ENCODE assay signal across 11 cellular contexts in the genomic region with DNA sequence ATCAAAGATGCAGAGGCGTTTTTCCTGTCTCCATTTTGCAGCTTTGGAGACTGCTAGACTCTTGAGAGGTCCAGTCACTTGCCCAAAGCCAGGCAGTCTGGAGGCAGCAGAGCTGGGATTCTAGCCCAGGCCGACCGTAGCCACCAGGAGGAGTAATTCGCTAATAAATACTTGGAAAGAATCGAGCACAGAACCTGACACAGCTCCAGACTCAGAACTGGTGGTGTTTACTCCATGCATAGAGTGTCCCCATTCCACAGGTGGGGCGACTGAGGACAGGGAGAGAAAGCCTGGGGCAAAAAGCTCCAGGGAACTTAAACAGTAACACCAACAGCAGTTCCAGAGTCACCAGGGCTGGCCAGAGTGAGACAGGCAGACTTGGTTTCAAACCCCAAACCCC. TPM values are rescaled to one million over a fixed set of nuclear protein-coding genes. Genes with fewer than 3 reads are reported as not detected.
A peak's percentile ranks its signal among the peaks of the same experiment; 100 is the strongest.
DNase-seq lines count a peak whose midpoint lies in the region; ATAC-seq and TF ChIP-seq lines count a peak whose summit lies in the region.
"Had no signal": no experiment of that assay in that cellular context is flagged by ENCODE, and none has a peak within 500 bp of the region (broad histone marks: within the 10 kb centered on the region; RNA-seq: fewer than 3 reads in every experiment).

No MANE protein-coding gene starts in this region.

- TF ChIP-seq CTCF in astrocyte of the cerebellum (IDR thresholded peaks at IDR 0.05; ENCODE audit: low read depth, low read length, missing control alignments) (peak; percentile 52), vagina (IDR thresholded peaks at IDR 0.05) (no peak)

- in situ Hi-C loops in astrocyte of the cerebellum (cut with HindIII; ENCODE audit: low sequenced_read_pairs) = no loop called here

- no peak for ATAC-seq in activated naive CD8-positive, alpha-beta T cell treated with anti-CD3 and anti-CD28 coated beads, Interleukin-2, amount 50 U/mL, for 24 hours
- no peak for ATAC-seq in Right ventricle myocardium inferior
- ATAC-seq: lower lobe of right lung had no signal

- no peak overlapping the region for H3K27ac ChIP-seq in vagina
- H3K27ac ChIP-seq: lower lobe of right lung had no signal

- H3K4me1 Mint-ChIP-seq in activated naive CD8-positive, alpha-beta T cell treated with anti-CD3 and anti-CD28 coated beads, Interleukin-2, amount 50 U/mL, for 24 hours = no peaks in the 10 kb centered on the region
- H3K4me1 Mint-ChIP-seq: activated CD4-positive, alpha-beta T cell treated with anti-CD3 and anti-CD28 coated beads, Interleukin-2, amount 10 ng/mL, durations not matched to agents 24 days and 14 days had no signal

- no peaks in the 10 kb centered on the region for H3K36me3 Mint-ChIP-seq in activated naive CD8-positive, alpha-beta T cell treated with anti-CD3 and anti-CD28 coated beads, Interleukin-2, amount 50 U/mL, for 24 hours (ENCODE audit: low read depth)

- H3K4me1 ChIP-seq in vagina = no peaks in the 10 kb centered on the region
- H3K4me1 ChIP-seq: lower lobe of right lung had no signal

- H3K9me3 Mint-ChIP-seq in activated naive CD8-positive, alpha-beta T cell treated with anti-CD3 and anti-CD28 coated beads, Interleukin-2, amount 50 U/mL, for 24 hours = no peaks in the 10 kb centered on the region
- H3K9me3 Mint-ChIP-seq: activated CD4-positive, alpha-beta T cell treated with anti-CD3 and anti-CD28 coated beads, Interleukin-2, amount 10 ng/mL, durations not matched to agents 24 days and 14 days had no signal

- H3K4me3 ChIP-seq in astrocyte of the cerebellum (ENCODE audit: low read depth, low read length) (no peak overlapping the region), vagina (no peak overlapping the region)
- H3K4me3 ChIP-seq: lower lobe of right lung had no signal

- no peak overlapping the region for H3K4me3 Mint-ChIP-seq in activated naive CD8-positive, alpha-beta T cell treated with anti-CD3 and anti-CD28 coated beads, Interleukin-2, amount 50 U/mL, for 24 hours
- H3K4me3 Mint-ChIP-seq: activated CD4-positive, alpha-beta T cell treated with anti-CD3 and anti-CD28 coated beads, Interleukin-2, amount 10 ng/mL, durations not matched to agents 24 days and 14 days had no signal

- POLR2A ChIA-PET in HEK293T (lab: Yijun Ruan, JAX) = interaction anchor here (0.9 to 2.5 kb wide), 2 partner anchors 11 to 39 kb away, joined by 4 to 8 read pairs; a partner anchor contains a TSS

- H3K9me3 ChIP-seq in vagina = no peaks in the 10 kb centered on the region
- H3K9me3 ChIP-seq: lower lobe of right lung had no signal

- H3K27ac Mint-ChIP-seq in activated naive CD8-positive, alpha-beta T cell treated with anti-CD3 and anti-CD28 coated beads, Interleukin-2, amount 50 U/mL, for 24 hours = no peak overlapping the region
- H3K27ac Mint-ChIP-seq: activated CD4-positive, alpha-beta T cell treated with anti-CD3 and anti-CD28 coated beads, Interleukin-2, amount 10 ng/mL, durations not matched to agents 24 days and 14 days had no signal

- no peaks in the 10 kb centered on the region for H3K27me3 ChIP-seq in vagina

- peak; percentile 38 for DNase-seq in AG08395 (ENCODE audit: low spot score)
- DNase-seq in HEK293T (ENCODE audit: extremely low spot score) = peak; percentile 30
- no peak for DNase-seq in astrocyte of the cerebellum (ENCODE audit: low read depth)
- peak; percentile 83 for DNase-seq in islet precursor cell
- no peak for DNase-seq in activated naive CD8-positive, alpha-beta T cell treated with anti-CD3 and anti-CD28 coated beads, Interleukin-2, amount 50 U/mL, for 24 hours
- DNase-seq in foreskin melanocyte = no peak
- DNase-seq in vagina (ENCODE audit: extremely low spot score in 2 of 2) = no peak
- no peak for DNase-seq in Right ventricle myocardium inferior (ENCODE audit: missing footprints)
- DNase-seq: activated CD4-positive, alpha-beta T cell treated with anti-CD3 and anti-CD28 coated beads, Interleukin-2, amount 10 ng/mL, durations not matched to agents 24 days and 14 days; lower lobe of right lung; NCI-H510A treated with DMSO at 0.1 percent for 48 hours had no signal

- intact Hi-C loops in vagina (cut with DNase I) = loop anchor here (10.0 kb wide), 1 partner anchor 45 kb away; no protein-coding TSS in a partner anchor
- intact Hi-C loops in Right ventricle myocardium inferior (cut with DNase I) = loop anchor here (5.0 kb wide), 2 partner anchors 38 to 113 kb away; a partner anchor contains a TSS

- H3K36me3 ChIP-seq in vagina = no peaks in the 10 kb centered on the region
- H3K36me3 ChIP-seq: lower lobe of right lung had no signal

- peaks cover 37% of the 10 kb centered on the region for H3K27me3 Mint-ChIP-seq in activated naive CD8-positive, alpha-beta T cell treated with anti-CD3 and anti-CD28 coated beads, Interleukin-2, amount 50 U/mL, for 24 hours

- no peak for TF ChIP-seq POLR2A in vagina (IDR thresholded peaks at IDR 0.05)

- CTCF ChIA-PET in HEK293T (lab: Yijun Ruan, JAX) = interaction anchor here (0.5 to 4.8 kb wide), 4 partner anchors 9 to 48 kb away, joined by 3 to 34 read pairs (median 4); a partner anchor contains a TSS

TF ChIP-seq in HEK293T, 16 proteins besides CTCF, POLR2A, EP300 and RAD21:
- TF ChIP-seq L3MBTL2 (conservative IDR thresholded peaks at IDR 0.05) = no peak
- no peak for TF ChIP-seq TARDBP (IDR thresholded peaks at IDR 0.05)
- TF ChIP-seq FOXM1 (IDR thresholded peaks at IDR 0.05; ENCODE audit: borderline replicate concordance) = no peak
- no peak for TF ChIP-seq CTBP1 (IDR thresholded peaks at IDR 0.05; ENCODE audit: borderline replicate concordance)
- no peak for TF ChIP-seq SUZ12 (IDR thresholded peaks at IDR 0.05)
- TF ChIP-seq LEF1 (IDR thresholded peaks at IDR 0.05; ENCODE audit: borderline replicate concordance) = no peak
- no peak for TF ChIP-seq BHLHE40 (IDR thresholded peaks at IDR 0.05; ENCODE audit: borderline replicate concordance)
- no peak for TF ChIP-seq SP1 (IDR thresholded peaks at IDR 0.05)
- no peak for TF ChIP-seq FOXA1 (IDR thresholded peaks at IDR 0.05)
TF ChIP-seq in HEK293T: peak in this region for 0.

RNA-seq across cellular contexts. Expression of a gene that starts 10.7 kb away (rescaled TPM):
- 36.1 TPM for total RNA-seq in vagina
- total RNA-seq in Right ventricle myocardium inferior = 7.8 TPM

RNA-seq across cellular contexts. Expression of a gene that starts 38.8 kb away (rescaled TPM):
- total RNA-seq in vagina (15.2 TPM), Right ventricle myocardium inferior (52.9 TPM)

RNA-seq across cellular contexts. Expression of a gene that starts 45.8 kb away (rescaled TPM):
- 18.9 TPM for total RNA-seq in vagina
- total RNA-seq in Right ventricle myocardium inferior = 10.8 TPM

Comparison
In these comparisons a context has a peak if more than half of its experiments do, and no peak if none do; other contexts are left out.
1. DNase-seq: peak in AG08395 (single experiment), HEK293T (single experiment) and islet precursor cell (single experiment); none in astrocyte of the cerebellum (single experiment), activated naive CD8-positive, alpha-beta T cell treated with anti-CD3 and anti-CD28 coated beads, Interleukin-2, amount 50 U/mL, for 24 hours (single experiment), foreskin melanocyte (single experiment), vagina (0 of 2) and Right ventricle myocardium inferior (single experiment).